22 cellular contexts compared by ENCODE assay signal in genomic region chr1:167457936-167458584, GRCh38.
A peak's percentile ranks its signal among the peaks of the same experiment; 100 is the strongest.
DNase-seq lines count a peak whose midpoint lies in the region; ATAC-seq and TF ChIP-seq lines count a peak whose summit lies in the region.
"Had no signal": no experiment of that assay in that cellular context is flagged by ENCODE, and none has a peak within 500 bp of the region (broad histone marks: within the 10 kb centered on the region; RNA-seq: fewer than 3 reads in every experiment).

No MANE protein-coding gene starts in this region.

- peaks cover 72% of the 10 kb centered on the region for H3K79me2 ChIP-seq in DND-41 (ENCODE audit: insufficient read depth, low read length)

- intact Hi-C loops in CD4-positive, alpha-beta memory T cell (cut with micrococcal nuclease): loop anchor here (2.0 kb wide), 2 partner anchors 17 to 31 kb away; no protein-coding TSS in a partner anchor

- CTCF ChIA-PET in CD4-positive, alpha-beta memory T cell (lab: Charles Lee; ENCODE audit: partially characterized antibody): interaction anchor here (1.5 to 4.2 kb wide), 2 partner anchors 10 to 75 kb away, joined by 7 to 20 read pairs; no protein-coding TSS in a partner anchor

- no peak overlapping the region for H2AFZ ChIP-seq in DND-41 (ENCODE audit: low read depth, low read length)

- H3K27ac Mint-ChIP-seq in CD4-positive, alpha-beta memory T cell: peak overlapping the region; percentile 81 to 97 (median 95)

- ATAC-seq in DND-41 (ENCODE audit: insufficient read depth, low read depth) (no peak), HG02840 (IDR thresholded peaks at IDR 0.05; ENCODE audit: low FRiP score, unreplicated experiment) (no peak)
- ATAC-seq: psoas muscle had no signal

- no peak for TF ChIP-seq CTCF in DND-41 (IDR thresholded peaks at IDR 0.05; ENCODE audit: borderline replicate concordance, extremely low read depth, low read length, poor library complexity, severe bottlenecking)

- no peaks in the 10 kb centered on the region for H3K9me3 Mint-ChIP-seq in CD4-positive, alpha-beta memory T cell

- peaks cover 52 to 81% (median 61%) of the 10 kb centered on the region in 4 donors for H3K4me1 Mint-ChIP-seq in CD4-positive, alpha-beta memory T cell

- peak overlapping the region; percentile 88 for H3K27ac ChIP-seq in CD4-positive, alpha-beta memory T cell (ENCODE audit: low read depth, low read length)
- no peak overlapping the region for H3K27ac ChIP-seq in DND-41 (ENCODE audit: low read length)
- H3K27ac ChIP-seq: cardiac muscle cell, psoas muscle, SJCRH30 had no signal

- 0 out of 2 replicates have a peak overlapping the region, but pooled peaks have one; percentile 81 for H3K4me2 ChIP-seq in DND-41 (ENCODE audit: insufficient read depth, low read length)

- peaks cover 11% of the 10 kb centered on the region for H3K36me3 ChIP-seq in CD4-positive, alpha-beta memory T cell (ENCODE audit: insufficient read depth, low read length)
- H3K36me3 ChIP-seq in DND-41 (ENCODE audit: insufficient read depth, low read length): peaks cover 38% of the 10 kb centered on the region
- H3K36me3 ChIP-seq: cardiac muscle cell, HAP-1, SJCRH30 had no signal

- no peaks in the 10 kb centered on the region for H3K27me3 ChIP-seq in CD4-positive, alpha-beta memory T cell (ENCODE audit: insufficient read depth, low read length)
- no peaks in the 10 kb centered on the region for H3K27me3 ChIP-seq in DND-41 (ENCODE audit: insufficient read depth, low read length, poor library complexity)
- H3K27me3 ChIP-seq: cardiac muscle cell, SJCRH30 had no signal

- H3K9me3 ChIP-seq in CD4-positive, alpha-beta memory T cell (ENCODE audit: control insufficient read depth in 1 of 2, low read length in 2 of 2): no peaks in the 10 kb centered on the region
- no peaks in the 10 kb centered on the region for H3K9me3 ChIP-seq in DND-41 (ENCODE audit: insufficient read depth, low read length, severe bottlenecking)
- H3K9me3 ChIP-seq: HAP-1, psoas muscle, SJCRH30 had no signal

- peak overlapping the region in 3 of 8 donors; percentile 11 to 56 (median 19) for H3K4me3 Mint-ChIP-seq in CD4-positive, alpha-beta memory T cell

- DNase-seq in CD4-positive, alpha-beta memory T cell: no peak
- DNase-seq in DND-41: no peak
- peak; percentile 15 to 18 for DNase-seq in activated T-cell treated with anti-CD3 and anti-CD28 coated beads, Interleukin-2, amount 50 U/mL, for 48 hours
- peak; percentile 87 for DNase-seq in mesenteric fat pad (ENCODE audit: low spot score)
- no peak for DNase-seq in HUDEP-2 (lab: John Stamatoyannopoulos, UW; ENCODE audit: unreplicated experiment in 76 of 76)
- no peak for DNase-seq in A172 (ENCODE audit: low spot score)
- DNase-seq: activated naive CD4-positive, alpha-beta T cell treated with anti-CD3 and anti-CD28 coated beads, Interleukin-2, amount 50 U/mL, for 16 hours; aorta; dermis blood vessel endothelial cell; DMS53; kidney glomerular epithelial cell; NCI-H1048; NCI-H187; nucleus accumbens; psoas muscle; SJCRH30; stimulated activated CD8-positive, alpha-beta memory T cell treated with anti-CD3 and anti-CD28 coated beads, Interleukin-4, amount 100 ng/mL, for 48 hours; trophoblast cell had no signal

- H3K9ac ChIP-seq in DND-41 (ENCODE audit: low read depth, low read length): no peak overlapping the region

- H3K27me3 Mint-ChIP-seq in CD4-positive, alpha-beta memory T cell: no peaks in the 10 kb centered on the region

- H4K20me1 ChIP-seq in DND-41 (ENCODE audit: insufficient read depth, low read length): peaks cover 55% of the 10 kb centered on the region

- H3K4me3 ChIP-seq in CD4-positive, alpha-beta memory T cell (ENCODE audit: low read length in 2 of 2): no peak overlapping the region
- H3K4me3 ChIP-seq in DND-41 (ENCODE audit: low read depth in 1 of 2, low read length in 2 of 2): no peak overlapping the region
- H3K4me3 ChIP-seq: cardiac muscle cell, HAP-1, lung, psoas muscle, SJCRH30 had no signal

- peaks cover 10 to 41% of the 10 kb centered on the region in 2 donors for H3K36me3 Mint-ChIP-seq in CD4-positive, alpha-beta memory T cell

- POLR2A ChIA-PET in CD4-positive, alpha-beta memory T cell (lab: Charles Lee; ENCODE audit: partially characterized antibody): interaction anchor here (1.3 to 10.3 kb wide), 5 partner anchors 10 to 59 kb away, joined by 3 to 230 read pairs (median 48); partner anchors contain the start of gene CD247

- peaks cover 85% of the 10 kb centered on the region for H3K4me1 ChIP-seq in CD4-positive, alpha-beta memory T cell (ENCODE audit: insufficient read depth, low read length)
- H3K4me1 ChIP-seq in DND-41 (ENCODE audit: insufficient read depth, low read length): peaks cover 40% of the 10 kb centered on the region
- H3K4me1 ChIP-seq: SJCRH30 had no signal

Comparison
In these comparisons a context has a peak if more than half of its experiments do, and no peak if none do; other contexts are left out.
1. DNase-seq: peak in activated T-cell treated with anti-CD3 and anti-CD28 coated beads, Interleukin-2, amount 50 U/mL, for 48 hours (2 of 2) and mesenteric fat pad (single experiment); none in CD4-positive, alpha-beta memory T cell (0 of 5), DND-41 (single experiment), HUDEP-2 (0 of 76) and A172 (single experiment).